ENCODE assay signal across 8 cellular contexts in genomic region chr13:112606125-112607001, GRCh38. TPM values are rescaled to one million over a fixed set of nuclear protein-coding genes. Genes with fewer than 3 reads are reported as not detected.
DNase-seq lines count a peak whose midpoint lies in the region; ATAC-seq, FAIRE-seq and TF ChIP-seq lines count a peak whose summit lies in the region.

No MANE protein-coding gene starts in this region.

- in situ Hi-C loops in gastrocnemius medialis (cut with MboI; ENCODE audit: low sequenced_read_pairs in 4 of 4): loop anchor here in 3 of 4 donors (10.0 to 25.0 kb wide), 3 partner anchors 519 to 1144 kb away; no protein-coding TSS in a partner anchor

- peak overlapping the region; percentile 32 to 66 (median 58) for H3K27ac ChIP-seq in gastrocnemius medialis

- FAIRE-seq in TTC549 (lab: Jason Lieb, UNC): peak; percentile 22

- no peaks in the 10 kb centered on the region for H3K27me3 Mint-ChIP-seq in brain

- ATAC-seq in HG02938 (IDR thresholded peaks at IDR 0.05; ENCODE audit: unreplicated experiment): peak; percentile 95
- peak; percentile 96 to 97 for ATAC-seq in gastrocnemius medialis

- H3K4me1 Mint-ChIP-seq in brain: peaks cover 34% of the 10 kb centered on the region

- H3K36me3 Mint-ChIP-seq in brain: no peaks in the 10 kb centered on the region

- DNase-seq in NCI-H446 (lab: John Stamatoyannopoulos, UW) (peak; percentile 6 to 59), NCI-H446 treated with DMSO at 0.1 percent for 48 hours (lab: John Stamatoyannopoulos, UW) (no peak), NCI-H1694 treated with DMSO at 0.1 percent for 48 hours (lab: John Stamatoyannopoulos, UW) (peak; percentile 72), gastrocnemius medialis (peak; percentile 79 to 85)

- H3K4me3 ChIP-seq in iPS-11a (ENCODE audit: low read depth, low read length) (peak overlapping the region; percentile 55), gastrocnemius medialis (peak overlapping the region; percentile 50 to 72 (median 61))

- intact Hi-C loops in gastrocnemius medialis (cut with DNase I; ENCODE audit: low total_unique reads): loop anchor here (1.0 to 10.0 kb wide), 3 partner anchors 18 to 1132 kb away; partner anchors contain the start of gene TUBGCP3

- peaks cover 5 to 8% of the 10 kb centered on the region in 2 donors for H3K4me1 ChIP-seq in gastrocnemius medialis

- peak overlapping the region; percentile 75 to 91 (median 78) for H3K27ac Mint-ChIP-seq in brain

- peak; percentile 12 to 30 for TF ChIP-seq POLR2A in gastrocnemius medialis (IDR thresholded peaks at IDR 0.05)

- H3K9me3 ChIP-seq in gastrocnemius medialis: no peaks in the 10 kb centered on the region

- H3K36me3 ChIP-seq in gastrocnemius medialis: no peaks in the 10 kb centered on the region

- peaks cover 0 to 8% (median 0%) of the 10 kb centered on the region in 3 donors for H3K27me3 ChIP-seq in gastrocnemius medialis

- TF ChIP-seq CTCF in brain (conservative IDR thresholded peaks at IDR 0.05) (peak; percentile 91 to 92), gastrocnemius medialis (IDR thresholded peaks at IDR 0.05 in 4 of 5, conservative IDR thresholded peaks at IDR 0.05 in 1 of 5) (peak; percentile 84 to 97 (median 91))

- peaks cover 0 to 7% (median 4%) of the 10 kb centered on the region in 5 experiments for H3K9me3 Mint-ChIP-seq in brain

- peak overlapping the region; percentile 85 to 89 (median 89) for H3K4me3 Mint-ChIP-seq in brain

RNA-seq across cellular contexts. Expression of gene TUBGCP3, which starts 18.4 kb away (rescaled TPM):
- 15.8 TPM for polyA plus RNA-seq in brain (ENCODE audit: insufficient read depth, low read depth, low replicate concordance)
- total RNA-seq in gastrocnemius medialis: 10 to 100 TPM in 3 of 4 donors, 1 to 10 TPM in 1; 10.0 to 14.3 (median 11.0) TPM
